24 cellular contexts compared by ENCODE assay signal in genomic region chr6:93337014-93337413, GRCh38.
A peak's percentile ranks its signal among the peaks of the same experiment; 100 is the strongest.
DNase-seq lines count a peak whose midpoint lies in the region; ATAC-seq and TF ChIP-seq lines count a peak whose summit lies in the region.
"Had no signal": no experiment of that assay in that cellular context is flagged by ENCODE, and none has a peak within 500 bp of the region (broad histone marks: within the 10 kb centered on the region; RNA-seq: fewer than 3 reads in every experiment).

No MANE protein-coding gene starts in this region.

- 88 to 89% methylated on average over 1 of the region's 1 CpG for WGBS in aorta, 2 donors

- peak overlapping the region; percentile 10 for H3K4me2 ChIP-seq in Loucy (ENCODE audit: low read depth, low read length, poor library complexity, severe bottlenecking)
- H3K4me2 ChIP-seq: BLaER1 had no signal

- H3K27me3 ChIP-seq in Loucy (ENCODE audit: insufficient read depth, low read length, poor library complexity, severe bottlenecking), result no peaks in the 10 kb centered on the region
- no peaks in the 10 kb centered on the region for H3K27me3 ChIP-seq in lower lobe of right lung (ENCODE audit: low read depth)
- no peaks in the 10 kb centered on the region for H3K27me3 ChIP-seq in aorta (ENCODE audit: control insufficient read depth in 1 of 2, insufficient read depth in 2 of 2, low read length in 1 of 2)
- H3K27me3 ChIP-seq: BLaER1, SJSA1 had no signal

- no peaks in the 10 kb centered on the region for H3K9me2 ChIP-seq in Loucy (replicated peaks; ENCODE audit: low read depth, low read length)

- H3K27me3 Mint-ChIP-seq in chondrocyte (ENCODE audit: low read depth) (no peaks in the 10 kb centered on the region), osteocyte (ENCODE audit: unreplicated experiment) (no peaks in the 10 kb centered on the region)
- H3K27me3 Mint-ChIP-seq: CD4-positive, CD25-positive, alpha-beta regulatory T cell had no signal

- no peaks in the 10 kb centered on the region for H3K79me2 ChIP-seq in Loucy (ENCODE audit: insufficient read depth, low read length)

- H3K9me3 Mint-ChIP-seq in chondrocyte (ENCODE audit: low read depth), result peaks cover 12% of the 10 kb centered on the region
- peaks cover 12% of the 10 kb centered on the region for H3K9me3 Mint-ChIP-seq in osteocyte (ENCODE audit: unreplicated experiment)

- peaks cover 6% of the 10 kb centered on the region for H3K36me3 Mint-ChIP-seq in chondrocyte (ENCODE audit: low read depth)
- H3K36me3 Mint-ChIP-seq in osteocyte (ENCODE audit: unreplicated experiment), result peaks cover 60% of the 10 kb centered on the region
- H3K36me3 Mint-ChIP-seq: CD4-positive, CD25-positive, alpha-beta regulatory T cell had no signal

- H3K36me3 ChIP-seq in Loucy (ENCODE audit: insufficient read depth, low read length) (no peaks in the 10 kb centered on the region), lower lobe of right lung (no peaks in the 10 kb centered on the region), aorta (ENCODE audit: control insufficient read depth in 1 of 2, insufficient read depth in 2 of 2, low read length in 1 of 2) (no peaks in the 10 kb centered on the region)
- H3K36me3 ChIP-seq: BLaER1, SJSA1 had no signal

- ATAC-seq in lower lobe of right lung (no peak), aorta (ENCODE audit: low FRiP score) (no peak)
- ATAC-seq: K562 had no signal

- peak overlapping the region; percentile 56 for H3K27ac Mint-ChIP-seq in chondrocyte (ENCODE audit: unreplicated experiment)
- H3K27ac Mint-ChIP-seq in osteocyte (ENCODE audit: unreplicated experiment), result peak overlapping the region; percentile 79
- H3K27ac Mint-ChIP-seq: CD4-positive, CD25-positive, alpha-beta regulatory T cell had no signal

- peaks cover 4% of the 10 kb centered on the region for H3K4me1 ChIP-seq in Loucy (ENCODE audit: insufficient read depth, low read length, poor library complexity, severe bottlenecking)
- no peaks in the 10 kb centered on the region for H3K4me1 ChIP-seq in lower lobe of right lung
- H3K4me1 ChIP-seq in aorta (ENCODE audit: control insufficient read depth in 1 of 2, insufficient read depth in 2 of 2, low read length in 2 of 2), result no peaks in the 10 kb centered on the region
- H3K4me1 ChIP-seq: BLaER1, SJSA1 had no signal

- H3K4me1 Mint-ChIP-seq in chondrocyte (ENCODE audit: low read depth) (peaks cover 20% of the 10 kb centered on the region), osteocyte (ENCODE audit: unreplicated experiment) (peaks cover 32% of the 10 kb centered on the region)
- H3K4me1 Mint-ChIP-seq: CD4-positive, CD25-positive, alpha-beta regulatory T cell had no signal

- no peak overlapping the region for H3K9ac ChIP-seq in Loucy (ENCODE audit: low read depth, low read length, poor library complexity, severe bottlenecking)
- H3K9ac ChIP-seq: BLaER1 had no signal

- intact Hi-C loops in lower lobe of right lung (cut with DNase I), result no loop called here
- intact Hi-C loops in aorta (cut with DNase I), result no loop called here

- H3F3A ChIP-seq in Loucy (ENCODE audit: low read depth), result no peaks in the 10 kb centered on the region

- DNase-seq in chondrocyte (ENCODE audit: low spot score), result no peak
- peak; percentile 40 for DNase-seq in left kidney (ENCODE audit: low read depth, low spot score)
- DNase-seq in osteocyte (ENCODE audit: extremely low spot score, unreplicated experiment), result no peak
- no peak for DNase-seq in lower lobe of right lung
- no peak for DNase-seq in aorta
- no peak for DNase-seq in GOT3 (lab: John Stamatoyannopoulos, UW)
- no peak for DNase-seq in stimulated activated CD4-positive, alpha-beta T cell treated with anti-CD3 and anti-CD28 coated beads, Interleukin-4, amount 100 ng/mL, for 4 hours
- DNase-seq: CD4-positive, CD25-positive, alpha-beta regulatory T cell; H9; Kasumi-1; MV-4-11; NCI-H1105; NCI-H1436 treated with DMSO at 0.1 percent for 48 hours; NCI-H1930; NCI-H2107; NCI-H446 treated with DMSO at 0.1 percent for 48 hours; NCI-H526; NCI-H82; Right ventricle myocardium superior; RPMI8226 had no signal

- no peaks in the 10 kb centered on the region for H3K9me3 ChIP-seq in Loucy (ENCODE audit: insufficient read depth, low read depth, low read length)
- no peaks in the 10 kb centered on the region for H3K9me3 ChIP-seq in lower lobe of right lung
- no peaks in the 10 kb centered on the region for H3K9me3 ChIP-seq in aorta (ENCODE audit: control insufficient read depth, low read length)
- H3K9me3 ChIP-seq: BLaER1, SJSA1 had no signal

- peak overlapping the region; percentile 35; the same call in 1 of the 2 replicates for H2AFZ ChIP-seq in Loucy (ENCODE audit: low read length)

- H3K27ac ChIP-seq in lower lobe of right lung (no peak overlapping the region), aorta (ENCODE audit: low read depth in 1 of 2, low read length in 2 of 2) (no peak overlapping the region)
- H3K27ac ChIP-seq: BLaER1, SJSA1 had no signal

- H3K4me3 Mint-ChIP-seq in chondrocyte (ENCODE audit: unreplicated experiment) (no peak overlapping the region), osteocyte (ENCODE audit: unreplicated experiment) (no peak overlapping the region)
- H3K4me3 Mint-ChIP-seq: CD4-positive, CD25-positive, alpha-beta regulatory T cell; H9 had no signal

- H3K4me3 ChIP-seq in Loucy (ENCODE audit: low read length, poor library complexity, severe bottlenecking), result no peak overlapping the region
- H3K4me3 ChIP-seq in lower lobe of right lung, result no peak overlapping the region
- H3K4me3 ChIP-seq in aorta (ENCODE audit: low read length in 2 of 2), result no peak overlapping the region
- H3K4me3 ChIP-seq: BLaER1, K562, SJSA1 had no signal

- H4K20me1 ChIP-seq in Loucy (ENCODE audit: insufficient read depth, low read length, poor library complexity, severe bottlenecking), result no peaks in the 10 kb centered on the region
- H4K20me1 ChIP-seq: BLaER1 had no signal

- TF ChIP-seq CTCF in Loucy (conservative IDR thresholded peaks at IDR 0.05; ENCODE audit: low read length) (no peak), chondrocyte (IDR thresholded peaks at IDR 0.05) (no peak), osteocyte (IDR thresholded peaks at IDR 0.05) (no peak), lower lobe of right lung (IDR thresholded peaks at IDR 0.05) (no peak)
